1 cellular context compared by ENCODE assay signal in genomic region chr15:44663410-44664272, GRCh38.
A peak's percentile ranks its signal among the peaks of the same experiment; 100 is the strongest.
TF ChIP-seq lines count a peak whose summit lies in the region.

Gene SPG11 (minus strand): TSS chr15:44663662. CDS start chr15:44663647, 15 bp downstream.

TF ChIP-seq in HepG2, 621 proteins besides CTCF, POLR2A, EP300 and RAD21 (continued from another document and continues in another):
- TF ChIP-seq SIN3B (IDR thresholded peaks at IDR 0.05; ENCODE audit: low read length) = 0 out of 2 replicates have a peak, but pooled peaks have one; percentile 30
- peak; percentile 67; the same call in 1 of the 2 replicates for TF ChIP-seq IRF2 (CRISPR knock-in tag; IDR thresholded peaks at IDR 0.05)
- TF ChIP-seq ZNF781 (CRISPR knock-in tag; IDR thresholded peaks at IDR 0.05; ENCODE audit: borderline replicate concordance, not compliant biosample characterization) = no peak
- TF ChIP-seq ZNF710 (CRISPR knock-in tag; IDR thresholded peaks at IDR 0.05; ENCODE audit: borderline replicate concordance) = peak; percentile 67; the same call in 1 of the 2 replicates
- TF ChIP-seq ZNF580 (CRISPR knock-in tag; IDR thresholded peaks at IDR 0.05; ENCODE audit: borderline replicate concordance, low read depth) = peak; percentile 35; the same call in 1 of the 2 replicates
- TF ChIP-seq ERF (CRISPR knock-in tag; IDR thresholded peaks at IDR 0.05) = peak; percentile 79
- no peak for TF ChIP-seq ZNF567 (CRISPR knock-in tag; IDR thresholded peaks at IDR 0.05; ENCODE audit: borderline replicate concordance)
- 0 out of 2 replicates have a peak, but pooled peaks have one; percentile 5 for TF ChIP-seq TBX3 (IDR thresholded peaks at IDR 0.05; ENCODE audit: borderline replicate concordance)
- peak; percentile 74 for TF ChIP-seq IKZF5 (CRISPR knock-in tag; IDR thresholded peaks at IDR 0.05)
- TF ChIP-seq SPEN (CRISPR knock-in tag; IDR thresholded peaks at IDR 0.05; ENCODE audit: low read depth) = peak; percentile 86
- peak; percentile 64; the same call in 1 of the 2 replicates for TF ChIP-seq PHF21A (CRISPR knock-in tag; IDR thresholded peaks at IDR 0.05)
- TF ChIP-seq PTBP1 (IDR thresholded peaks at IDR 0.05; ENCODE audit: low read depth, low read length, poor library complexity, severe bottlenecking) = peak; percentile 77
- no peak for TF ChIP-seq TRAFD1 (CRISPR knock-in tag; IDR thresholded peaks at IDR 0.05; ENCODE audit: borderline replicate concordance)
- peak; percentile 3; the same call in 1 of the 2 replicates for TF ChIP-seq ARID5B (CRISPR knock-in tag; IDR thresholded peaks at IDR 0.05)
- peak; percentile 92 for TF ChIP-seq ZNF574 (CRISPR knock-in tag; IDR thresholded peaks at IDR 0.05)
- no peak for TF ChIP-seq NR2F6 (IDR thresholded peaks at IDR 0.05)
- TF ChIP-seq NR2F6 (CRISPR knock-in tag; IDR thresholded peaks at IDR 0.05) = peak; percentile 21
- TF ChIP-seq ZBTB42 (CRISPR knock-in tag; IDR thresholded peaks at IDR 0.05) = peak; percentile 85
- TF ChIP-seq GABPB1 (CRISPR knock-in tag; IDR thresholded peaks at IDR 0.05) = peak; percentile 98
- peak; percentile 32; the same call in 1 of the 2 replicates for TF ChIP-seq ZC3H4 (CRISPR knock-in tag; IDR thresholded peaks at IDR 0.05; ENCODE audit: borderline replicate concordance)
- peak; percentile 45; the same call in 1 of the 2 replicates for TF ChIP-seq ZNF335 (CRISPR knock-in tag; IDR thresholded peaks at IDR 0.05)
- no peak for TF ChIP-seq ZSCAN29 (CRISPR knock-in tag; conservative IDR thresholded peaks at IDR 0.05)
- TF ChIP-seq ATF4 (CRISPR knock-in tag; IDR thresholded peaks at IDR 0.05) = peak in 1 of 2 experiments; percentile 64; a peak in 2 of 4 replicates
- TF ChIP-seq KMT2B (CRISPR knock-in tag; IDR thresholded peaks at IDR 0.05) = peak; percentile 88
- TF ChIP-seq CENPBD1 (CRISPR knock-in tag; IDR thresholded peaks at IDR 0.05; ENCODE audit: borderline replicate concordance, low read depth) = peak; percentile 63; the same call in 1 of the 2 replicates
- peak; percentile 74; the same call in 1 of the 2 replicates for TF ChIP-seq ZNF780A (CRISPR knock-in tag; IDR thresholded peaks at IDR 0.05)
- no peak for TF ChIP-seq TIGD3 (CRISPR knock-in tag; IDR thresholded peaks at IDR 0.05; ENCODE audit: borderline replicate concordance)
- no peak for TF ChIP-seq CSRNP2 (CRISPR knock-in tag; conservative IDR thresholded peaks at IDR 0.05; ENCODE audit: low read depth)
- no peak for TF ChIP-seq NCOR1 (IDR thresholded peaks at IDR 0.05; ENCODE audit: borderline replicate concordance, low read length)
- TF ChIP-seq SP1 (IDR thresholded peaks at IDR 0.05) = no peak
- TF ChIP-seq SP1 (CRISPR knock-in tag; IDR thresholded peaks at IDR 0.05) = peak; percentile 39; the same call in 1 of the 2 replicates
- TF ChIP-seq HINFP (CRISPR knock-in tag; IDR thresholded peaks at IDR 0.05; ENCODE audit: low read depth) = peak; percentile 58; the same call in 1 of the 2 replicates
- TF ChIP-seq RBM39 (IDR thresholded peaks at IDR 0.05; ENCODE audit: low read depth, low read length, poor library complexity, severe bottlenecking) = peak; percentile 71
- peak; percentile 66; the same call in 1 of the 2 replicates for TF ChIP-seq KDM5A (IDR thresholded peaks at IDR 0.05; ENCODE audit: borderline replicate concordance, low read length)
- TF ChIP-seq ZUFSP (CRISPR knock-in tag; IDR thresholded peaks at IDR 0.05; ENCODE audit: borderline replicate concordance) = no peak
- TF ChIP-seq MIER3 (CRISPR knock-in tag; IDR thresholded peaks at IDR 0.05; ENCODE audit: borderline replicate concordance) = peak; percentile 71; the same call in 1 of the 2 replicates
- peak; percentile 40; the same call in 1 of the 2 replicates for TF ChIP-seq ZNF383 (CRISPR knock-in tag; IDR thresholded peaks at IDR 0.05; ENCODE audit: borderline replicate concordance)
